In genomic region chrX:77432998-77433397, GRCh38 we compare ENCODE assay signal across 22 cellular contexts. TPM values are rescaled to one million over a fixed set of nuclear protein-coding genes. Genes with fewer than 3 reads are reported as not detected.
A peak's percentile ranks its signal among the peaks of the same experiment; 100 is the strongest.
DNase-seq lines count a peak whose midpoint lies in the region; ATAC-seq and TF ChIP-seq lines count a peak whose summit lies in the region.
"Had no signal": no experiment of that assay in that cellular context is flagged by ENCODE, and none has a peak within 500 bp of the region (broad histone marks: within the 10 kb centered on the region; RNA-seq: fewer than 3 reads in every experiment).

No MANE protein-coding gene starts in this region.

- H4K91ac ChIP-seq in mesenchymal stem cell (ENCODE audit: low read length) = no peak overlapping the region

- H3K9me3 ChIP-seq in endodermal cell (ENCODE audit: control insufficient read depth, low read length) (no peaks in the 10 kb centered on the region), mesenchymal stem cell (ENCODE audit: control insufficient read depth, low read length) (no peaks in the 10 kb centered on the region)
- H3K9me3 ChIP-seq: A549, Caco-2 had no signal

- TF ChIP-seq CTCF in endodermal cell (conservative IDR thresholded peaks at IDR 0.05) (no peak), mesothelial cell of epicardium (IDR thresholded peaks at IDR 0.05; ENCODE audit: unreplicated experiment) (no peak)

- no peak overlapping the region for H3K9ac ChIP-seq in endodermal cell (ENCODE audit: extremely low read depth, low read length, poor library complexity, severe bottlenecking)
- H3K9ac ChIP-seq in mesenchymal stem cell (ENCODE audit: low read length) = no peak overlapping the region

- WGBS in endodermal cell (ENCODE audit: insufficient coverage in 1 of 2, insufficient read length in 1 of 2), 2 experiments = 60% methylated on average over 1 of the region's 1 CpG; no CpG with 5 or more reads in 1 of the 2 experiments
- no CpG with 5 or more reads among the region's 1 CpG for WGBS in mesenchymal stem cell

- no peak overlapping the region for H4K8ac ChIP-seq in mesenchymal stem cell (ENCODE audit: low read length)

- H3K9me3 Mint-ChIP-seq in endodermal cell (peaks cover 52% of the 10 kb centered on the region), mesothelial cell of epicardium (peaks cover 15% of the 10 kb centered on the region)
- H3K9me3 Mint-ChIP-seq: CD4-positive, alpha-beta T cell; HFFc6 had no signal

- no peak overlapping the region for H2BK15ac ChIP-seq in mesenchymal stem cell (ENCODE audit: low read depth, poor library complexity, severe bottlenecking)

- H3K36me3 ChIP-seq in endodermal cell (ENCODE audit: control insufficient read depth, insufficient read depth, low read length) (no peaks in the 10 kb centered on the region), mesenchymal stem cell (ENCODE audit: control insufficient read depth in 1 of 2, insufficient read depth in 2 of 2, low read depth in 1 of 2, low read length in 2 of 2) (no peaks in the 10 kb centered on the region)

- H3K23ac ChIP-seq in mesenchymal stem cell (ENCODE audit: low read length in 2 of 2) = no peak overlapping the region

- peak overlapping the region; percentile 74 for H3K27ac Mint-ChIP-seq in endodermal cell
- no peak overlapping the region for H3K27ac Mint-ChIP-seq in mesothelial cell of epicardium
- H3K27ac Mint-ChIP-seq: CD4-positive, alpha-beta T cell; HFFc6 had no signal

- no peak overlapping the region for H3K14ac ChIP-seq in mesenchymal stem cell (ENCODE audit: low read length in 2 of 2)

- no peak overlapping the region for H3K27ac ChIP-seq in endodermal cell (ENCODE audit: low read depth, low read length)
- peak overlapping the region; percentile 66 for H3K27ac ChIP-seq in mesenchymal stem cell (ENCODE audit: low read length, poor library complexity, severe bottlenecking)
- H3K27ac ChIP-seq: 22Rv1, A549, C4-2B had no signal

- DNase-seq in endodermal cell = no peak
- DNase-seq in mesenchymal stem cell = no peak
- no peak for DNase-seq in DMS53 (lab: John Stamatoyannopoulos, UW)
- no peak for DNase-seq in mesothelial cell of epicardium (ENCODE audit: low spot score in 2 of 2, unreplicated experiment in 2 of 2)
- DNase-seq in iPS-NIHi11 (ENCODE audit: low spot score) = no peak
- DNase-seq: AML-193; Caco-2; CD4-positive, alpha-beta T cell; DMS79; GDM1; GOT3; H7; HFFc6; IMR-90 had no signal

- no peak overlapping the region for H3K18ac ChIP-seq in mesenchymal stem cell (ENCODE audit: low read depth in 1 of 2, low read length in 2 of 2)

- H3K27me3 ChIP-seq in endodermal cell (ENCODE audit: control insufficient read depth, insufficient read depth, low read length, poor library complexity, severe bottlenecking) (no peaks in the 10 kb centered on the region), mesenchymal stem cell (ENCODE audit: control insufficient read depth in 1 of 2, insufficient read depth in 1 of 2, low read length in 2 of 2) (no peaks in the 10 kb centered on the region)

- H2AFZ ChIP-seq in mesenchymal stem cell (ENCODE audit: low read depth, low read length) = no peak overlapping the region

- H2BK5ac ChIP-seq in mesenchymal stem cell (ENCODE audit: low read depth, low read length, poor library complexity, severe bottlenecking) = no peak overlapping the region

- H3K79me1 ChIP-seq in mesenchymal stem cell (replicated peaks; ENCODE audit: low read length, poor library complexity, severe bottlenecking) = no peaks in the 10 kb centered on the region

- no peak overlapping the region for H2AK5ac ChIP-seq in mesenchymal stem cell (ENCODE audit: low read length, severe bottlenecking)

- H3K4ac ChIP-seq in mesenchymal stem cell (ENCODE audit: low read depth in 1 of 2, low read length in 2 of 2) = no peak overlapping the region

- H3K4me3 ChIP-seq in endodermal cell (ENCODE audit: low read length) (no peak overlapping the region), mesenchymal stem cell (ENCODE audit: insufficient read depth in 1 of 2, low read depth in 1 of 2, low read length in 2 of 2) (no peak overlapping the region)
- H3K4me3 ChIP-seq: A549 had no signal

- H2BK120ac ChIP-seq in mesenchymal stem cell (ENCODE audit: low read depth, low read length) = no peak overlapping the region

- H3K27me3 Mint-ChIP-seq in endodermal cell (ENCODE audit: insufficient read depth) = peaks cover 5% of the 10 kb centered on the region
- H3K27me3 Mint-ChIP-seq in mesothelial cell of epicardium (ENCODE audit: low read depth) = no peaks in the 10 kb centered on the region
- H3K27me3 Mint-ChIP-seq: CD4-positive, alpha-beta T cell had no signal

- H3K4me1 Mint-ChIP-seq in endodermal cell (peaks cover 25% of the 10 kb centered on the region), mesothelial cell of epicardium (no peaks in the 10 kb centered on the region)

- H3K36me3 Mint-ChIP-seq in endodermal cell (ENCODE audit: low read depth) = no peaks in the 10 kb centered on the region
- no peaks in the 10 kb centered on the region for H3K36me3 Mint-ChIP-seq in mesothelial cell of epicardium

- no peak overlapping the region for H3K4me2 ChIP-seq in mesenchymal stem cell (ENCODE audit: low read length, poor library complexity, severe bottlenecking)
- H3K4me2 ChIP-seq: A549 had no signal

- no peak overlapping the region for H3K4me3 Mint-ChIP-seq in endodermal cell
- H3K4me3 Mint-ChIP-seq in mesothelial cell of epicardium = no peak overlapping the region
- H3K4me3 Mint-ChIP-seq: CD4-positive, alpha-beta T cell; HFFc6 had no signal

- H2BK12ac ChIP-seq in mesenchymal stem cell (ENCODE audit: low read length in 2 of 2) = no peak overlapping the region

- peak; percentile 64 for ATAC-seq in GM18508 (IDR thresholded peaks at IDR 0.05; ENCODE audit: insufficient read depth, unreplicated experiment)
- peak; percentile 57 for ATAC-seq in GM19463 (IDR thresholded peaks at IDR 0.05; ENCODE audit: unreplicated experiment)
- ATAC-seq: A549, HCT116 had no signal

- H3K4me1 ChIP-seq in endodermal cell (ENCODE audit: control insufficient read depth, insufficient read depth, low read length) = no peaks in the 10 kb centered on the region
- peaks cover 1% of the 10 kb centered on the region for H3K4me1 ChIP-seq in mesenchymal stem cell (ENCODE audit: control insufficient read depth, insufficient read depth, low read depth, low read length)
- H3K4me1 ChIP-seq: Caco-2 had no signal

RNA-seq across cellular contexts. Expression of gene FGF16, which starts 14.2 kb away (rescaled TPM):
- total RNA-seq in endodermal cell = 1 to 10 TPM in 1 of 2 donors, under 1 TPM in 1; 0.27 to 2.6 TPM
- not detected for polyA plus RNA-seq in endodermal cell (2013, experiment 1 of 2)
- polyA plus RNA-seq in endodermal cell (2013, experiment 2 of 2) = not detected
- not detected for polyA plus RNA-seq in mesenchymal stem cell (2013, experiment 1 of 2)
- not detected for polyA plus RNA-seq in mesenchymal stem cell (2013, experiment 2 of 2)
- total RNA-seq in mesothelial cell of epicardium = not detected in 3 replicates
- total RNA-seq: Caco-2; CD4-positive, alpha-beta T cell; Daoy; HFFc6; IMR-90 had no signal
- polyA plus RNA-seq: A549, BJ, IMR-90 had no signal
